ENCODE assay signal across 12 cellular contexts in the genomic region with DNA sequence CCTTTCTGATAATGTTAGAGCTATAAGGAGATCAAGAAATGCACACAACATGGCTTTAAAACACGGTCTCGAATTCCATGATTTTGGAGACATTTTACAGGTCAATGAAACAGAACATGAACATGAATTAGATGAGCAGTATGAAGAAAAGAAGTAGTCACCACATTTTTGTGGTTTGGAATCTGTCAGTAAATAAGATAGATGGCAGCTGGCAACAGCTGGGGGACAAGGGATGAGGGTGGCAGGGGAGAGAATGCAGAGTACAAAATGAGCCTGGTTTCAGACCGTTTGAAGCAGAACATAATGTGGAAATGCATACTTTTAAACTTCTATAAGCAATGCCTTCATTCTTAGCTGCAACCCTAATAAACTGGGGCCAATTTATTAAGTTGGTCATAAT.
A peak's percentile ranks its signal among the peaks of the same experiment; 100 is the strongest.
DNase-seq lines count a peak whose midpoint lies in the region; ATAC-seq and TF ChIP-seq lines count a peak whose summit lies in the region.
"Had no signal": no experiment of that assay in that cellular context is flagged by ENCODE, and none has a peak within 500 bp of the region (broad histone marks: within the 10 kb centered on the region; RNA-seq: fewer than 3 reads in every experiment).

No MANE protein-coding gene starts in this region.

- no peak for TF ChIP-seq CTCF in BJ (IDR thresholded peaks at IDR 0.05; ENCODE audit: insufficient read depth, low read depth, low read length)

- no peaks in the 10 kb centered on the region for H3K9me3 Mint-ChIP-seq in T-helper 2 cell treated with Interferon-gamma antibody and Interleukin-4, amounts not matched to agents 5 μg/mL and 100 μg/mL, for 36 hours
- H3K9me3 Mint-ChIP-seq: CD4-positive, alpha-beta T cell had no signal

- DNase-seq in BJ (ENCODE audit: low read depth) (peak; percentile 10), T-helper 17 cell (no peak), islet precursor cell (peak; percentile 69), inferior parietal cortex (ENCODE audit: extremely low spot score) (no peak), DMS 273 treated with DMSO at 0.1 percent for 48 hours (lab: John Stamatoyannopoulos, UW) (no peak)
- DNase-seq in T-helper 2 cell treated with Interferon-gamma antibody and Interleukin-4, amounts not matched to agents 5 μg/mL and 100 μg/mL, for 36 hours (ENCODE audit: low spot score): no peak
- DNase-seq: activated naive CD4-positive, alpha-beta T cell; CD4-positive, alpha-beta T cell; NCI-H146; PC-9 had no signal

- H3K4me1 Mint-ChIP-seq in T-helper 17 cell: peaks cover 9% of the 10 kb centered on the region
- H3K4me1 Mint-ChIP-seq in T-helper 2 cell treated with Interferon-gamma antibody and Interleukin-4, amounts not matched to agents 5 μg/mL and 100 μg/mL, for 36 hours (ENCODE audit: low read depth): peaks cover 6% of the 10 kb centered on the region

- H3K4me3 Mint-ChIP-seq in T-helper 17 cell: no peak overlapping the region
- no peak overlapping the region for H3K4me3 Mint-ChIP-seq in T-helper 2 cell treated with Interferon-gamma antibody and Interleukin-4, amounts not matched to agents 5 μg/mL and 100 μg/mL, for 36 hours
- H3K4me3 Mint-ChIP-seq: CD4-positive, alpha-beta T cell had no signal

- POLR2A ChIA-PET in BJ (lab: Charles Lee): no interaction called here

- H3K4me3 ChIP-seq in BJ (ENCODE audit: low read depth, low read length): no peak overlapping the region
- H3K4me3 ChIP-seq: PC-9 had no signal

- no peaks in the 10 kb centered on the region for H3K9me3 ChIP-seq in T-helper 17 cell (ENCODE audit: control insufficient read depth, low read length, poor library complexity, severe bottlenecking)

- peaks cover 19% of the 10 kb centered on the region for H3K36me3 Mint-ChIP-seq in T-helper 17 cell (ENCODE audit: low read depth)
- peaks cover 29% of the 10 kb centered on the region for H3K36me3 Mint-ChIP-seq in T-helper 2 cell treated with Interferon-gamma antibody and Interleukin-4, amounts not matched to agents 5 μg/mL and 100 μg/mL, for 36 hours (ENCODE audit: low read depth)

- H3K36me3 ChIP-seq in BJ (ENCODE audit: control insufficient read depth, insufficient read depth, low read length): no peaks in the 10 kb centered on the region

- peak; percentile 52 for ATAC-seq in HG02759 (IDR thresholded peaks at IDR 0.05; ENCODE audit: unreplicated experiment)
- no peak for ATAC-seq in T-helper 17 cell
- ATAC-seq in GM21529 (IDR thresholded peaks at IDR 0.05; ENCODE audit: unreplicated experiment): no peak

- H3K27me3 ChIP-seq in BJ (ENCODE audit: control insufficient read depth, insufficient read depth, low read length): no peaks in the 10 kb centered on the region

- H3K27ac Mint-ChIP-seq in T-helper 17 cell: peak overlapping the region; percentile 44
- H3K27ac Mint-ChIP-seq in T-helper 2 cell treated with Interferon-gamma antibody and Interleukin-4, amounts not matched to agents 5 μg/mL and 100 μg/mL, for 36 hours: no peak overlapping the region
- H3K27ac Mint-ChIP-seq: CD4-positive, alpha-beta T cell had no signal

- no peaks in the 10 kb centered on the region for H3K27me3 Mint-ChIP-seq in T-helper 17 cell
- H3K27me3 Mint-ChIP-seq in T-helper 2 cell treated with Interferon-gamma antibody and Interleukin-4, amounts not matched to agents 5 μg/mL and 100 μg/mL, for 36 hours (ENCODE audit: low read depth): no peaks in the 10 kb centered on the region
- H3K27me3 Mint-ChIP-seq: CD4-positive, alpha-beta T cell had no signal

- CTCF ChIA-PET in BJ (lab: Yijun Ruan, JAX): interaction anchor here (1.1 kb wide), 1 partner anchor 27 kb away, joined by 3 read pairs; no protein-coding TSS in a partner anchor

Comparison
In these comparisons a context has a peak if more than half of its experiments do, and no peak if none do; other contexts are left out.
1. DNase-seq: peak in BJ (single experiment) and islet precursor cell (single experiment); none in T-helper 17 cell (0 of 3), inferior parietal cortex (single experiment), T-helper 2 cell treated with Interferon-gamma antibody and Interleukin-4, amounts not matched to agents 5 μg/mL and 100 μg/mL, for 36 hours (single experiment) and DMS 273 treated with DMSO at 0.1 percent for 48 hours (single experiment).